8 cellular contexts compared by ENCODE assay signal in the genomic region with DNA sequence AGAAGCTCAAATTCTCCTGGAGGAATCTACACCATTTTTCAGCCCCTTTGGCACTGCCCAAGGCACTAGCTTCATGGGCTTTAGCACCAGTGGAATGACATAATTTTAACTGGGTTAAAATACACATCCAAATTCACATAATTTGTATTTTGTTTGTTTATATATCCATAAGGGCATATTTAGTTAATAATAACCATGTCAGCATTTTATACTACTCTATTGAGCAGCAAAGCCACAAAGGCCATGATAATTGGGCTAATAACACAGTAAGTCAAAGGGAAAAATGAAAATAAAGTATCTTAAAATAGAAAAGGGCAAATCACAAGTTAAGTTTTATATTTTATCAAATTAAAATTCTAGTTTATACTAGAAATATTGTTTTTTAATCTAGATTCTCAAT.
"Had no signal": no experiment of that assay in that cellular context is flagged by ENCODE, and none has a peak within 500 bp of the region (broad histone marks: within the 10 kb centered on the region; RNA-seq: fewer than 3 reads in every experiment).

No MANE protein-coding gene starts in this region.

- H3K4me2 ChIP-seq: GM23338 had no signal

- ATAC-seq: GM23338, HCT116 had no signal

- H3K9me3 ChIP-seq: HAP-1 had no signal

- H3K36me3 ChIP-seq: HAP-1 had no signal

- H3K4me1 ChIP-seq: HAP-1 had no signal

- H2AFZ ChIP-seq: GM23338 had no signal

- H3K27ac ChIP-seq: HL-60 had no signal

- H3K4me1 Mint-ChIP-seq: GM23338, IgD-negative memory B cell had no signal

- DNase-seq: H7, HFFc6, KG1 had no signal

- H3K4me3 Mint-ChIP-seq: GM23338, HFFc6, IgD-negative memory B cell had no signal

- H3K4me3 ChIP-seq: GM23338, HAP-1 had no signal

- H3K27ac Mint-ChIP-seq: GM23338, HFFc6, IgD-negative memory B cell had no signal
